15 cellular contexts compared by ENCODE assay signal in genomic region chr1:60262701-60263100, GRCh38.
DNase-seq lines count a peak whose midpoint lies in the region; ATAC-seq and TF ChIP-seq lines count a peak whose summit lies in the region.
"Had no signal": no experiment of that assay in that cellular context is flagged by ENCODE, and none has a peak within 500 bp of the region (broad histone marks: within the 10 kb centered on the region; RNA-seq: fewer than 3 reads in every experiment).

No MANE protein-coding gene starts in this region.

- no peak for ATAC-seq in HG03135 (IDR thresholded peaks at IDR 0.05; ENCODE audit: unreplicated experiment)
- ATAC-seq: A549 had no signal

- peak; percentile 13 to 57 for DNase-seq in NCI-H446 (lab: John Stamatoyannopoulos, UW)
- no peak for DNase-seq in NCI-H446 treated with DMSO at 0.1 percent for 48 hours (lab: John Stamatoyannopoulos, UW)
- peak; percentile 81 for DNase-seq in fibroblast of mammary gland (ENCODE audit: low read depth)
- peak; percentile 79 for DNase-seq in skeletal muscle cell (ENCODE audit: low read depth)
- DNase-seq in GM19240 (ENCODE audit: insufficient read length, low spot score): no peak
- no peak for DNase-seq in NCI-H2171 treated with DMSO at 0.1 percent for 48 hours (lab: John Stamatoyannopoulos, UW)
- DNase-seq: AML-193; CD4-positive, alpha-beta memory T cell; DMS153; DMS79; GDM1; H9 had no signal

- no peak overlapping the region for H3K4me3 ChIP-seq in fibroblast of mammary gland (ENCODE audit: control insufficient read depth, low read depth, low read length)
- no peak overlapping the region for H3K4me3 ChIP-seq in skeletal muscle cell (ENCODE audit: low read depth, low read length)
- H3K4me3 ChIP-seq: A549, BLaER1 had no signal

- no peak for TF ChIP-seq CTCF in fibroblast of mammary gland (conservative IDR thresholded peaks at IDR 0.05; ENCODE audit: control insufficient read depth, insufficient read depth, low read depth, low read length)

Comparison
In these comparisons a context has a peak if more than half of its experiments do, and no peak if none do; other contexts are left out.
1. DNase-seq: peak in NCI-H446 (2 of 2), fibroblast of mammary gland (single experiment) and skeletal muscle cell (single experiment); none in NCI-H446 treated with DMSO at 0.1 percent for 48 hours (single experiment), GM19240 (single experiment) and NCI-H2171 treated with DMSO at 0.1 percent for 48 hours (single experiment).